Comparison of ENCODE assay signal across 8 cellular contexts in the genomic region with DNA sequence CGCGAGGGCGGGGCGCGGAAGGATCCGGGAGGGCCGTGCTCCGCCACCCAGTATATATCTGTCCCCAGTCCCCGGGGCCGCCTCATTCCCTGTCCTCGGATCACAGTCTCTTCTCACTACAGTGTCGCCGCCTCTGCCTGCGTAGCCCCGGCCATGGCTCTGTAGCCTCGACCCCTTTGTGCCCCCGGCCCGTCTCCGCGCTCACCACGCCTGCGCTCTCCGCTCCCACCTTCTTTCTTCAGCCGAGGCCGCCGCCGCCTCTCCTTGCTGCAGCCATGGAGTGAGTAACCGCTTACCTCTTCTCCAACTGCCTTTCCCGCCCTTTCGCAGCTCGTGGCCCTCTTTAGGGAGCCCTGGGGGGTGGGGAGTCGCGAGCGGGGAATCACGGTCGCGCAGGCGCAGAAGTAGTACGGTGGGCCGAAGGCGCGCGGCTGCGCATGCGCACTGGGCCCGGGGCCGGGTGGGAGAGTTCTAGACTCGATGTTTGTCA. TPM values are rescaled to one million over a fixed set of nuclear protein-coding genes. Genes with fewer than 3 reads are reported as not detected.
DNase-seq lines count a peak whose midpoint lies in the region; ATAC-seq and TF ChIP-seq lines count a peak whose summit lies in the region.

A gene with protein sequence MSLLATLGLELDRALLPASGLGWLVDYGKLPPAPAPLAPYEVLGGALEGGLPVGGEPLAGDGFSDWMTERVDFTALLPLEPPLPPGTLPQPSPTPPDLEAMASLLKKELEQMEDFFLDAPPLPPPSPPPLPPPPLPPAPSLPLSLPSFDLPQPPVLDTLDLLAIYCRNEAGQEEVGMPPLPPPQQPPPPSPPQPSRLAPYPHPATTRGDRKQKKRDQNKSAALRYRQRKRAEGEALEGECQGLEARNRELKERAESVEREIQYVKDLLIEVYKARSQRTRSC (plus strand): TSS at position 85 of the 490 bp plus-strand sequence. CDS start 1,646 bp downstream, outside the sequence.
Gene NUP62 (minus strand): TSS at position 384 of the 490 bp plus-strand sequence. CDS start 19,697 bp downstream, outside the sequence.

- peak within 1 kb of the TSS; percentile 93 for H3K4me3 ChIP-seq in lung

- peaks cover 62% of the 10 kb centered on the region for H3K4me1 Mint-ChIP-seq in activated CD8-positive, alpha-beta T cell treated with anti-CD3 and anti-CD28 coated beads for 36 hours (ENCODE audit: low read depth)

- peaks cover 0 to 12% of the 10 kb centered on the region in 2 donors for H3K36me3 ChIP-seq in lung (ENCODE audit: control insufficient read depth in 2 of 2, insufficient read depth in 2 of 2, low read length in 2 of 2)

- intact Hi-C loops in activated CD8-positive, alpha-beta T cell treated with anti-CD3 and anti-CD28 coated beads for 36 hours (cut with micrococcal nuclease): loop anchor here (10.0 kb wide), 1 partner anchor 54 kb away; the partner anchor contains the start of genes AKT1S1 and TBC1D17

- peaks cover 58% of the 10 kb centered on the region for H3K36me3 Mint-ChIP-seq in activated CD8-positive, alpha-beta T cell treated with anti-CD3 and anti-CD28 coated beads for 36 hours (ENCODE audit: low read depth)

- CTCF ChIA-PET in activated CD8-positive, alpha-beta T cell treated with anti-CD3 and anti-CD28 coated beads for 36 hours (lab: Charles Lee): interaction anchor here (0.6 to 2.7 kb wide), 5 partner anchors 8 to 207 kb away, joined by 3 to 12 read pairs (median 3); no protein-coding TSS in a partner anchor

- peaks cover 4% of the 10 kb centered on the region for H3K9me3 Mint-ChIP-seq in activated CD8-positive, alpha-beta T cell treated with anti-CD3 and anti-CD28 coated beads for 36 hours

- POLR2A ChIA-PET in activated CD8-positive, alpha-beta T cell treated with anti-CD3 and anti-CD28 coated beads for 36 hours (lab: Charles Lee): interaction anchor here (0.7 to 12.0 kb wide), 17 partner anchors 9 to 481 kb away, joined by 3 to 167 read pairs (median 4); partner anchors contain the start of genes AKT1S1, IL4I1, TBC1D17 and VRK3

- peak within 1 kb of the TSS; percentile 92 for H3K27ac Mint-ChIP-seq in activated CD8-positive, alpha-beta T cell treated with anti-CD3 and anti-CD28 coated beads for 36 hours

- no peak for TF ChIP-seq CTCF in activated CD8-positive, alpha-beta T cell treated with anti-CD3 and anti-CD28 coated beads for 36 hours (IDR thresholded peaks at IDR 0.05)
- TF ChIP-seq CTCF in lung (IDR thresholded peaks at IDR 0.05; ENCODE audit: control extremely low read depth, extremely low read depth): no peak

- WGBS in lung, 2 donors: 1% methylated on average over 38 to 48 of the region's 48 CpGs

- peak within 1 kb of the TSS; percentile 88 to 90 for H3K27ac ChIP-seq in lung (ENCODE audit: low read depth in 1 of 2, low read length in 1 of 2)

- H3K4me3 Mint-ChIP-seq in activated CD8-positive, alpha-beta T cell treated with anti-CD3 and anti-CD28 coated beads for 36 hours: peak within 1 kb of the TSS; percentile 95

- no peaks in the 10 kb centered on the region for H3K27me3 ChIP-seq in lung (ENCODE audit: control insufficient read depth, insufficient read depth)

- peak; percentile 52 for ATAC-seq in GM19397 (IDR thresholded peaks at IDR 0.05; ENCODE audit: unreplicated experiment)
- ATAC-seq in HG03571 (IDR thresholded peaks at IDR 0.05; ENCODE audit: unreplicated experiment): peak; percentile 42
- ATAC-seq in activated CD8-positive, alpha-beta T cell treated with anti-CD3 and anti-CD28 coated beads for 36 hours: peak; percentile 52
- ATAC-seq in lung (ENCODE audit: insufficient read depth, low FRiP score): peak; percentile 67

- H3K9me3 ChIP-seq in lung (ENCODE audit: control insufficient read depth in 2 of 2, insufficient read depth in 1 of 2, low read length in 1 of 2): no peaks in the 10 kb centered on the region

- peak; percentile 93 for DNase-seq in CD1c-positive myeloid dendritic cell (ENCODE audit: extremely low spot score)
- peak; percentile 93 for DNase-seq in NCI-H748 treated with DMSO at 0.1 percent for 48 hours (lab: John Stamatoyannopoulos, UW)
- peak; percentile 92 for DNase-seq in activated CD8-positive, alpha-beta T cell treated with anti-CD3 and anti-CD28 coated beads for 36 hours
- peak; percentile 95 for DNase-seq in ecto neural progenitor cell (ENCODE audit: low spot score)
- DNase-seq in lung (ENCODE audit: low spot score): peak; percentile 92
- peak; percentile 86 to 96 (median 88) for DNase-seq in stimulated activated CD4-positive, alpha-beta T cell treated with anti-CD3 and anti-CD28 coated beads, TNF-alpha, amount 100 ng/mL, for 4 hours (ENCODE audit: low read depth in 3 of 3)

- H3K27me3 Mint-ChIP-seq in activated CD8-positive, alpha-beta T cell treated with anti-CD3 and anti-CD28 coated beads for 36 hours: no peaks in the 10 kb centered on the region

- peaks cover 0 to 11% of the 10 kb centered on the region in 2 donors for H3K4me1 ChIP-seq in lung (ENCODE audit: control insufficient read depth in 2 of 2, insufficient read depth in 2 of 2, low read length in 2 of 2)

RNA-seq across cellular contexts. Expression of the first gene that starts in this region (rescaled TPM):
- 10 to 100 TPM; 11.8 TPM for total RNA-seq in activated CD8-positive, alpha-beta T cell treated with anti-CD3 and anti-CD28 coated beads for 36 hours
- 10 to 100 TPM in 1 of 2 donors, 1 to 10 TPM in 1; 7.0 to 31.3 TPM for total RNA-seq in lung
- 10 to 100 TPM; 36.5 to 49.1 TPM for polyA plus RNA-seq in lung

RNA-seq across cellular contexts. Expression of gene NUP62, which starts in this region (rescaled TPM):
- total RNA-seq in activated CD8-positive, alpha-beta T cell treated with anti-CD3 and anti-CD28 coated beads for 36 hours: 100 to 1,000 TPM; 113 to 119 TPM
- total RNA-seq in lung: 10 to 100 TPM; 37.4 to 38.5 TPM
- 10 to 100 TPM; 16.2 to 45.9 TPM for polyA plus RNA-seq in lung

Comparison
In these comparisons a context has a peak if more than half of its experiments do, and no peak if none do; other contexts are left out.
1. Peak in every context shown above with its lines: DNase-seq, ATAC-seq, H3K4me3 ChIP-seq and H3K27ac ChIP-seq.